In genomic region chr21:38810034-38810825, GRCh38 we compare ENCODE assay signal across 11 cellular contexts. TPM values are rescaled to one million over a fixed set of nuclear protein-coding genes. Genes with fewer than 3 reads are reported as not detected.
DNase-seq lines count a peak whose midpoint lies in the region; ATAC-seq and TF ChIP-seq lines count a peak whose summit lies in the region.
"Had no signal": no experiment of that assay in that cellular context is flagged by ENCODE, and none has a peak within 500 bp of the region (broad histone marks: within the 10 kb centered on the region; RNA-seq: fewer than 3 reads in every experiment).

No MANE protein-coding gene starts in this region.

- no peak for TF ChIP-seq POLR2A in vagina (IDR thresholded peaks at IDR 0.05)

- peaks cover 9% of the 10 kb centered on the region for H3K4me1 Mint-ChIP-seq in glutamatergic neuron (ENCODE audit: low read depth, unreplicated experiment)

- peak overlapping the region; percentile 95 for H3K9ac ChIP-seq in duodenal mucosa (ENCODE audit: low read depth in 1 of 2, low read length in 2 of 2)

- H3K36me3 ChIP-seq in right atrium auricular region (peaks cover 47% of the 10 kb centered on the region), duodenal mucosa (ENCODE audit: control insufficient read depth in 1 of 2, insufficient read depth in 2 of 2, low read length in 2 of 2) (peaks cover 46 to 54% of the 10 kb centered on the region in 2 donors), muscle layer of duodenum (ENCODE audit: control insufficient read depth in 1 of 2, insufficient read depth in 2 of 2, low read length in 2 of 2) (peaks cover 26 to 62% of the 10 kb centered on the region in 2 donors), vagina (peaks cover 0 to 53% of the 10 kb centered on the region in 2 donors)

- H3K27me3 Mint-ChIP-seq in glutamatergic neuron (ENCODE audit: unreplicated experiment) = peaks cover 9% of the 10 kb centered on the region
- H3K27me3 Mint-ChIP-seq: T-helper 17 cell had no signal

- DNase-seq in right atrium auricular region (ENCODE audit: low spot score) = no peak
- no peak for DNase-seq in Right ventricle myocardium superior
- no peak for DNase-seq in vagina (ENCODE audit: extremely low spot score in 2 of 2)
- no peak for DNase-seq in NCI-H748 treated with DMSO at 0.1 percent for 48 hours (lab: John Stamatoyannopoulos, UW)
- no peak for DNase-seq in glutamatergic neuron
- DNase-seq in AG08395 (ENCODE audit: low spot score) = no peak
- DNase-seq: GDM1, MM.1S, T-helper 17 cell had no signal

- H3K27ac ChIP-seq in right atrium auricular region (peak overlapping the region; percentile 98 to 99), duodenal mucosa (ENCODE audit: low read depth, low read length) (peak overlapping the region; percentile 79), muscle layer of duodenum (ENCODE audit: low read length) (peak overlapping the region; percentile 97), vagina (peak overlapping the region; percentile 96)

- no peak for TF ChIP-seq CTCF in right atrium auricular region (IDR thresholded peaks at IDR 0.05)
- TF ChIP-seq CTCF in vagina (IDR thresholded peaks at IDR 0.05) = no peak
- no peak for TF ChIP-seq CTCF in glutamatergic neuron (IDR thresholded peaks at IDR 0.05; ENCODE audit: partially characterized antibody, unreplicated experiment)

- H3K27me3 ChIP-seq in right atrium auricular region (no peaks in the 10 kb centered on the region), duodenal mucosa (ENCODE audit: control insufficient read depth in 1 of 2, insufficient read depth in 2 of 2, low read length in 2 of 2) (no peaks in the 10 kb centered on the region), muscle layer of duodenum (ENCODE audit: low read depth, low read length) (no peaks in the 10 kb centered on the region), vagina (no peaks in the 10 kb centered on the region)

- H3K4me1 ChIP-seq in right atrium auricular region = peaks cover 0 to 44% of the 10 kb centered on the region in 2 donors
- peaks cover 52 to 58% of the 10 kb centered on the region in 2 donors for H3K4me1 ChIP-seq in duodenal mucosa (ENCODE audit: control insufficient read depth in 1 of 2, insufficient read depth in 2 of 2, low read length in 2 of 2)
- peaks cover 15 to 21% of the 10 kb centered on the region in 2 donors for H3K4me1 ChIP-seq in muscle layer of duodenum (ENCODE audit: control insufficient read depth in 1 of 2, insufficient read depth in 2 of 2, low read length in 2 of 2)
- H3K4me1 ChIP-seq in vagina = peaks cover 39% of the 10 kb centered on the region

- intact Hi-C loops in Right ventricle myocardium superior (cut with DNase I) (no loop called here), vagina (cut with DNase I) (no loop called here)

- H3K36me3 Mint-ChIP-seq in glutamatergic neuron (ENCODE audit: unreplicated experiment) = peaks cover 12% of the 10 kb centered on the region

- no peak overlapping the region for H3K4me3 Mint-ChIP-seq in glutamatergic neuron (ENCODE audit: unreplicated experiment)
- H3K4me3 Mint-ChIP-seq: T-helper 17 cell had no signal

- H3K27ac Mint-ChIP-seq in glutamatergic neuron (ENCODE audit: unreplicated experiment) = no peak overlapping the region
- H3K27ac Mint-ChIP-seq: T-helper 17 cell had no signal

- H3K9me3 ChIP-seq in right atrium auricular region (no peaks in the 10 kb centered on the region), duodenal mucosa (ENCODE audit: control insufficient read depth in 1 of 2, low read length in 2 of 2) (no peaks in the 10 kb centered on the region), muscle layer of duodenum (ENCODE audit: control insufficient read depth in 1 of 2, low read length in 2 of 2) (no peaks in the 10 kb centered on the region), vagina (no peaks in the 10 kb centered on the region)

- H3K4me3 ChIP-seq in right atrium auricular region (no peak overlapping the region), duodenal mucosa (ENCODE audit: low read depth in 1 of 2, low read length in 2 of 2) (peak overlapping the region; percentile 79 to 90), muscle layer of duodenum (ENCODE audit: low read depth in 1 of 2, low read length in 2 of 2) (peak overlapping the region; percentile 82 to 85), vagina (peak overlapping the region in 1 of 2 donors; percentile 94)

- ATAC-seq in Right ventricle myocardium superior (ENCODE audit: poor library complexity) = no peak
- ATAC-seq: T-helper 17 cell had no signal

- H3K9me3 Mint-ChIP-seq in glutamatergic neuron (ENCODE audit: unreplicated experiment) = peaks cover 3% of the 10 kb centered on the region

RNA-seq across cellular contexts. Expression of gene ETS2, which starts 4.5 kb away (rescaled TPM):
- 10 to 100 TPM; 31.4 to 37.2 TPM for total RNA-seq in right atrium auricular region
- 37.2 TPM for total RNA-seq in Right ventricle myocardium superior
- 134 TPM for total RNA-seq in vagina
- 16.2 TPM for total RNA-seq in glutamatergic neuron (ENCODE audit: unreplicated experiment)

Comparison
In these comparisons a context has a peak if more than half of its experiments do, and no peak if none do; other contexts are left out.
1. H3K4me3 ChIP-seq: peak in duodenal mucosa (2 of 2) and muscle layer of duodenum (2 of 2); none in right atrium auricular region (0 of 2).
2. Peak in every context shown above with its lines, with median percentiles within 50 percentile points of each other: H3K27ac ChIP-seq.